12 cellular contexts compared by ENCODE assay signal in genomic region chr7:112665709-112666108, GRCh38.
DNase-seq lines count a peak whose midpoint lies in the region; ATAC-seq lines count a peak whose summit lies in the region.
"Had no signal": no experiment of that assay in that cellular context is flagged by ENCODE, and none has a peak within 500 bp of the region (broad histone marks: within the 10 kb centered on the region; RNA-seq: fewer than 3 reads in every experiment).

No MANE protein-coding gene starts in this region.

- peak; percentile 37 for DNase-seq in DMS 273 (lab: John Stamatoyannopoulos, UW; ENCODE audit: unreplicated experiment)
- DNase-seq in NCI-H226, result peak; percentile 42
- DNase-seq in dermis blood vessel endothelial cell, result peak; percentile 1
- peak; percentile 3 for DNase-seq in medulla oblongata (ENCODE audit: extremely low spot score)
- DNase-seq in C1 segment of cervical spinal cord (lab: John Stamatoyannopoulos, UW), result no peak
- DNase-seq in activated effector memory CD4-positive, alpha-beta T cell treated with Interleukin-2 at 50 U/mL for 16 hours, result no peak
- DNase-seq in NCI-H1436 (lab: John Stamatoyannopoulos, UW), result no peak
- DNase-seq: activated naive CD8-positive, alpha-beta T cell treated with anti-CD3 and anti-CD28 coated beads for 36 hours; naive thymus-derived CD4-positive, alpha-beta T cell; stimulated activated CD4-positive, alpha-beta T cell treated with anti-CD3 and anti-CD28 coated beads, Interleukin-4, amount 100 ng/mL, for 1 hour had no signal

- ATAC-seq in HG03280 (IDR thresholded peaks at IDR 0.05; ENCODE audit: unreplicated experiment), result no peak
- ATAC-seq: activated CD4-positive, CD25-positive, alpha-beta regulatory T cell treated with anti-CD3 and anti-CD28 coated beads, Interleukin-2, amount 50 U/mL, for 24 hours; naive thymus-derived CD4-positive, alpha-beta T cell had no signal

Comparison
In these comparisons a context has a peak if more than half of its experiments do, and no peak if none do; other contexts are left out.
1. DNase-seq: peak in DMS 273 (single experiment), NCI-H226 (single experiment), dermis blood vessel endothelial cell (single experiment) and medulla oblongata (single experiment); none in C1 segment of cervical spinal cord (0 of 14), activated effector memory CD4-positive, alpha-beta T cell treated with Interleukin-2 at 50 U/mL for 16 hours (single experiment) and NCI-H1436 (single experiment).